In genomic region chr16:71889147-71889546, GRCh38 we compare ENCODE assay signal across 20 cellular contexts.
"Had no signal": no experiment of that assay in that cellular context is flagged by ENCODE, and none has a peak within 500 bp of the region (broad histone marks: within the 10 kb centered on the region; RNA-seq: fewer than 3 reads in every experiment).

No MANE protein-coding gene starts in this region.

- ATAC-seq: foreskin keratinocyte, gastroesophageal sphincter, heart left ventricle, left lung, left ventricle myocardium superior, lower lobe of right lung had no signal

- H3K4me3 Mint-ChIP-seq: immature natural killer cell, mesothelial cell of epicardium had no signal

- H3K36me3 Mint-ChIP-seq: mesothelial cell of epicardium had no signal

- H3K27ac ChIP-seq: coronary artery, dorsolateral prefrontal cortex, esophagus muscularis mucosa, foreskin keratinocyte, gastroesophageal sphincter, heart left ventricle, hepatocyte, left lung, lower lobe of right lung had no signal

- H3K9me3 Mint-ChIP-seq: immature natural killer cell, mesothelial cell of epicardium had no signal

- H2AFZ ChIP-seq: hepatocyte had no signal

- H3K4me1 ChIP-seq: foreskin keratinocyte had no signal

- H3K27ac Mint-ChIP-seq: mesothelial cell of epicardium had no signal

- H3K4me2 ChIP-seq: hepatocyte had no signal

- H3K9me3 ChIP-seq: esophagus muscularis mucosa, gastroesophageal sphincter, heart left ventricle, left lung, lower lobe of right lung had no signal

- H3K36me3 ChIP-seq: esophagus muscularis mucosa, gastroesophageal sphincter, heart left ventricle, left lung, lower lobe of right lung had no signal

- H3K4me3 ChIP-seq: coronary artery, dorsolateral prefrontal cortex, esophagus muscularis mucosa, gastroesophageal sphincter, heart left ventricle, hepatocyte, left lung, lower lobe of right lung had no signal

- DNase-seq: dermis blood vessel endothelial cell; dorsolateral prefrontal cortex; effector CD4-positive, alpha-beta T cell; effector memory CD4-positive, alpha-beta T cell; foreskin keratinocyte; heart left ventricle; hypothalamus; immature natural killer cell; islet precursor cell; kidney; kidney glomerular epithelial cell; left lung; left ventricle myocardium superior; lower lobe of right lung; mesenchymal stem cell had no signal

- H3K27me3 ChIP-seq: dorsolateral prefrontal cortex, esophagus muscularis mucosa, foreskin keratinocyte, gastroesophageal sphincter, heart left ventricle, hepatocyte, left lung had no signal
